1 cellular context compared by ENCODE assay signal in genomic region chr19:33317991-33318390, GRCh38. TPM values are rescaled to one million over a fixed set of nuclear protein-coding genes. Genes with fewer than 3 reads are reported as not detected.
"Had no signal": no experiment of that assay in that cellular context is flagged by ENCODE, and none has a peak within 500 bp of the region (broad histone marks: within the 10 kb centered on the region; RNA-seq: fewer than 3 reads in every experiment).

No MANE protein-coding gene starts in this region.

RNA-seq across cellular contexts. Expression of gene CEBPA, which starts 15.7 kb away (rescaled TPM):
- polyA plus RNA-seq: GM23248 had no signal
